8 cellular contexts compared by ENCODE assay signal in the genomic region with DNA sequence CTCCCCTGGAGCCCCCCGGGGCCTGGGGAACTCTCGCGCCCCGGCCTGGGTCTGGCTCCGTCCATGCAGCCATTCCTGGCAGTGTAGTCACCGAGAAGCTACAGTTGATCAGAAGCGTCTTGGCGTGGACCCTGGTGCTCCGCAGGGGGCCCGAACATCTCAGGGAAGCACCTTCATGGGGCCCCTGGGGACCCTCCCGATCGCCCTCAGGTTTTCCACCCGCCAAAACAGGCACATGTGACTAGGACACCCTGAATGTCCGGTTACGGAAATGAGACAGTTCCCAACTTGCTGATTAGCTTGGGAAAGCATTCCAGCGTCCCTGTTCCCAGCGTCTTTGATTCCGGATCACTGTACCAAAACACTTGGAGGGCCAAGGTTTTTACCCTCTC. TPM values are rescaled to one million over a fixed set of nuclear protein-coding genes. Genes with fewer than 3 reads are reported as not detected.
A peak's percentile ranks its signal among the peaks of the same experiment; 100 is the strongest.
DNase-seq lines count a peak whose midpoint lies in the region; ATAC-seq, FAIRE-seq and TF ChIP-seq lines count a peak whose summit lies in the region.

No MANE protein-coding gene starts in this region.

- H3K27me3 ChIP-seq in A673 (replicated peaks; ENCODE audit: insufficient read depth, low read depth, low read length, poor library complexity) = no peaks in the 10 kb centered on the region

- H3K4me3 ChIP-seq in A673 (ENCODE audit: low read depth, low read length, poor library complexity, severe bottlenecking) = peak overlapping the region; percentile 70

- peak overlapping the region; percentile 93 for H3K27ac ChIP-seq in A673 (ENCODE audit: low read depth, low read length, poor library complexity, severe bottlenecking)

- DNase-seq in A673 (ENCODE audit: low spot score) = peak; percentile 46
- DNase-seq in GM13976 (ENCODE audit: low spot score) = peak; percentile 44
- DNase-seq in RCC 7860 (ENCODE audit: low spot score) = peak; percentile 53
- DNase-seq in central memory CD4-positive, alpha-beta T cell = peak; percentile 15
- DNase-seq in left colon = peak; percentile 30 to 44
- peak; percentile 28 for DNase-seq in stimulated activated CD4-positive, alpha-beta T cell treated with anti-CD3 and anti-CD28 coated beads, Interleukin-4, amount 100 ng/mL, for 1 hour
- DNase-seq in cortex of kidney (lab: John Stamatoyannopoulos, UW) = no peak

- CTCF ChIA-PET in A673 (lab: Charles Lee) = no interaction called here

- no TSS peak for BruUV-seq in A673 (replicated peaks; lab: Mats Ljungman, UMichigan)

- in situ Hi-C loops in GM13976 (cut with MboI; ENCODE audit: low sequenced_read_pairs, unreplicated experiment) = no loop called here

- TF ChIP-seq CTCF in A673 (conservative IDR thresholded peaks at IDR 0.05; ENCODE audit: low read depth, low read length) = no peak
- TF ChIP-seq CTCF in GM13976 (IDR thresholded peaks at IDR 0.05; ENCODE audit: borderline replicate concordance, control extremely low read depth, extremely low read depth, insufficient read depth, missing control alignments) = no peak

- peaks cover 3% of the 10 kb centered on the region for H3K36me3 ChIP-seq in A673 (ENCODE audit: insufficient read depth, low read length, poor library complexity, severe bottlenecking)

- ATAC-seq in HG03097 (IDR thresholded peaks at IDR 0.05; ENCODE audit: low FRiP score, unreplicated experiment) (peak; percentile 16), left colon (peak; percentile 47)

- intact Hi-C loops in A673 (cut with micrococcal nuclease; ENCODE audit: unreplicated experiment) (no loop called here), left colon (cut with DNase I, micrococcal nuclease) (no loop called here)

- FAIRE-seq in RCC 7860 (lab: Jason Lieb, UNC) = no peak

- POLR2A ChIA-PET in A673 (lab: Charles Lee; ENCODE audit: low non-redundant PET) = interaction anchor here (0.6 kb wide), 1 partner anchor 821 kb away, joined by 3 read pairs; no protein-coding TSS in a partner anchor

- H3K4me1 ChIP-seq in A673 (ENCODE audit: insufficient read depth, low read length, poor library complexity, severe bottlenecking) = peaks cover 5% of the 10 kb centered on the region

- H3K9me3 ChIP-seq in A673 (ENCODE audit: low read depth, low read length, poor library complexity, severe bottlenecking) = no peaks in the 10 kb centered on the region

RNA-seq across cellular contexts. Expression of a gene that starts 0.5 kb away (rescaled TPM):
- 9.6 and 12.6 TPM in 2 replicates for total RNA-seq in A673 (2021)
- total RNA-seq in left colon = 1 to 10 TPM; 7.8 to 8.2 TPM

RNA-seq across cellular contexts. Expression of a gene that starts 21.4 kb away (rescaled TPM):
- 43.4 and 48.3 TPM in 2 replicates for total RNA-seq in A673 (2021)
- total RNA-seq in left colon = 10 to 100 TPM; 24.0 to 26.7 TPM

RNA-seq across cellular contexts. Expression of a gene that starts 55.3 kb away (rescaled TPM):
- total RNA-seq in A673 (2021) = 48.4 and 49.8 TPM in 2 replicates
- total RNA-seq in left colon = 10 to 100 TPM; 12.8 to 15.8 TPM
